ENCODE assay signal across 8 cellular contexts in genomic region chr12:123115409-123116111, GRCh38. TPM values are rescaled to one million over a fixed set of nuclear protein-coding genes. Genes with fewer than 3 reads are reported as not detected.
DNase-seq lines count a peak whose midpoint lies in the region; ATAC-seq, FAIRE-seq and TF ChIP-seq lines count a peak whose summit lies in the region.

No MANE protein-coding gene starts in this region.

- H2AFZ ChIP-seq in ACC112 (ENCODE audit: low read length, unreplicated experiment), result no peak overlapping the region
- H2AFZ ChIP-seq in K562 (ENCODE audit: low read depth, low read length), result no peak overlapping the region
- no peak overlapping the region for H2AFZ ChIP-seq in H9 (ENCODE audit: low read length)

- H3K79me2 ChIP-seq in ACC112 (ENCODE audit: control insufficient read depth, insufficient read depth, low read length, unreplicated experiment) (peaks cover 8% of the 10 kb centered on the region), K562 (ENCODE audit: control insufficient read depth, insufficient read depth, low read length) (no peaks in the 10 kb centered on the region), H9 (ENCODE audit: insufficient read depth, low read length) (no peaks in the 10 kb centered on the region)

- H3K18ac ChIP-seq in H9 (ENCODE audit: insufficient read length, low read depth, low read length), result no peak overlapping the region

- H3K4me1 ChIP-seq in ACC112 (ENCODE audit: control insufficient read depth, insufficient read depth, low read length, unreplicated experiment), result peaks cover 20% of the 10 kb centered on the region
- peaks cover 13% of the 10 kb centered on the region in 2 experiments; a peak in 3 of 5 replicates for H3K4me1 ChIP-seq in K562 (replicated peaks in 1 of 2; ENCODE audit: control insufficient read depth in 2 of 2, insufficient read depth in 2 of 2, low read length in 2 of 2)
- peaks cover 20 to 32% of the 10 kb centered on the region in 2 donors for H3K4me1 ChIP-seq in lung (ENCODE audit: control insufficient read depth in 2 of 2, insufficient read depth in 2 of 2, low read length in 2 of 2)
- H3K4me1 ChIP-seq in urinary bladder (ENCODE audit: insufficient read depth), result no peaks in the 10 kb centered on the region
- H3K4me1 ChIP-seq in H9 (ENCODE audit: insufficient read depth, low read length), result no peaks in the 10 kb centered on the region

- TF ChIP-seq CTCF in K562 (IDR thresholded peaks at IDR 0.05 in 2 of 3, conservative IDR thresholded peaks at IDR 0.05 in 1 of 3; ENCODE audit: insufficient read depth in 2 of 3, low read depth in 1 of 3, low read length in 3 of 3), result no peak
- TF ChIP-seq CTCF in lung (IDR thresholded peaks at IDR 0.05; ENCODE audit: control extremely low read depth, extremely low read depth), result no peak
- TF ChIP-seq CTCF in H9 (conservative IDR thresholded peaks at IDR 0.05), result no peak

- in situ Hi-C loops in K562 (cut with MboI), result no loop called here

- no peak overlapping the region for H3K4me2 ChIP-seq in K562 (ENCODE audit: insufficient read depth, low read length)
- no peak overlapping the region for H3K4me2 ChIP-seq in H9 (ENCODE audit: insufficient read depth, insufficient read length, low read length)

- H3K4me3 Mint-ChIP-seq in H9, result peak overlapping the region in 1 of 2 experiments; percentile 14; a peak in 2 of 5 replicates

- peaks cover 81% of the 10 kb centered on the region for H3K27me3 Mint-ChIP-seq in H9 (ENCODE audit: low read depth)

- no peak for TF ChIP-seq RAD21 in K562 (CRISPR knock-in tag; conservative IDR thresholded peaks at IDR 0.05 in 1 of 2, IDR thresholded peaks at IDR 0.05 in 1 of 2)

- H4K20me1 ChIP-seq in K562 (replicated peaks; ENCODE audit: control insufficient read depth, insufficient read depth, low read length) (0 out of 2 replicates have a peak, but pooled peaks cover 3% of the 10 kb centered on the region), H9 (ENCODE audit: control insufficient read depth, insufficient read depth, insufficient read length) (no peaks in the 10 kb centered on the region)

- H4K91ac ChIP-seq in H9 (ENCODE audit: insufficient read length, low read depth, low read length), result no peak overlapping the region

- intact Hi-C loops in K562 (cut with micrococcal nuclease), result no loop called here

- no peak overlapping the region; a peak in 3 of 7 replicates for H3K27ac Mint-ChIP-seq in H9

- H3K4me3 ChIP-seq in ACC112 (ENCODE audit: low read depth, low read length) (0 out of 2 replicates have a peak overlapping the region, but pooled peaks have one; percentile 3), K562 (no peak overlapping the region), lung (no peak overlapping the region), urinary bladder (ENCODE audit: low read depth, low read length) (no peak overlapping the region)

- no peak overlapping the region for H3K56ac ChIP-seq in H9 (ENCODE audit: insufficient read length, low read depth, low read length)

- DNase-seq in HS-27A (ENCODE audit: low read depth) (peak; percentile 15), K562 (ENCODE audit: extremely low read depth in 1 of 4, low spot score in 3 of 4) (no peak), lung (ENCODE audit: low spot score) (no peak), H9 (no peak), NCI-H345 (lab: John Stamatoyannopoulos, UW) (no peak)
- DNase-seq in stimulated activated CD4-positive, alpha-beta T cell treated with anti-CD3 and anti-CD28 coated beads, Interleukin-2, amount 100 ng/mL, for 48 hours, result no peak

- 0 out of 3 replicates have a peak, but pooled peaks have one; percentile 15 for ATAC-seq in K562
- ATAC-seq in lung (ENCODE audit: insufficient read depth, low FRiP score), result peak; percentile 24

- no peaks in the 10 kb centered on the region for H3K23me2 ChIP-seq in H9 (ENCODE audit: insufficient read length, low read depth, low read length, poor library complexity, severe bottlenecking)

- POLR2A ChIA-PET in K562 (lab: Yijun Ruan, JAX), result no interaction called here

- WGBS in K562 (ENCODE audit: insufficient coverage, low coverage, missing lambda C conversion rate), result 59% methylated on average over 8 of the region's 8 CpGs
- 63 to 77% methylated on average over 8 of the region's 8 CpGs for WGBS in lung, 2 donors
- 28% methylated on average over 8 of the region's 8 CpGs for WGBS in urinary bladder
- WGBS in H9 (ENCODE audit: extremely low coverage, insufficient read length, low lambda C conversion rate), result no CpG with 5 or more reads among the region's 8 CpGs

- no peak overlapping the region; a peak in 1 of 4 replicates for H3K9ac ChIP-seq in K562 (ENCODE audit: insufficient read depth in 1 of 2, low read depth in 2 of 2, low read length in 2 of 2)
- H3K9ac ChIP-seq in H9 (ENCODE audit: extremely low read depth, insufficient read length, low read length), result no peak overlapping the region

- H3K27me3 ChIP-seq in ACC112 (ENCODE audit: insufficient read depth, low read length), result no peaks in the 10 kb centered on the region
- no peaks in the 10 kb centered on the region for H3K27me3 ChIP-seq in K562 (ENCODE audit: control insufficient read depth in 2 of 2, insufficient read depth in 2 of 2, low read length in 2 of 2)
- H3K27me3 ChIP-seq in lung (ENCODE audit: control insufficient read depth, insufficient read depth), result no peaks in the 10 kb centered on the region
- H3K27me3 ChIP-seq in H9 (ENCODE audit: insufficient read depth, low read length), result no peaks in the 10 kb centered on the region; the same call in 1 of the 2 replicates

- CTCF ChIA-PET in K562 (lab: Yijun Ruan, JAX; ENCODE audit: low intra/inter-chr PET ratio), result no interaction called here

- no peaks in the 10 kb centered on the region for H3K79me1 ChIP-seq in H9 (ENCODE audit: insufficient read depth, low read depth, low read length, poor library complexity, severe bottlenecking)

- no peak overlapping the region for H4K8ac ChIP-seq in H9 (replicated peaks; ENCODE audit: insufficient read length, low read depth, low read length)

- no peak overlapping the region for H2AK5ac ChIP-seq in H9 (ENCODE audit: insufficient read length, low read length)

- TF ChIP-seq EP300 in K562 (IDR thresholded peaks at IDR 0.05; ENCODE audit: low read length), result no peak

- H3K9me3 ChIP-seq in K562 (replicated peaks; ENCODE audit: control insufficient read depth, insufficient read depth, low read depth, low read length) (no peaks in the 10 kb centered on the region), lung (ENCODE audit: control insufficient read depth in 2 of 2, insufficient read depth in 1 of 2, low read length in 1 of 2) (no peaks in the 10 kb centered on the region), H9 (ENCODE audit: control insufficient read depth, low read depth, low read length) (no peaks in the 10 kb centered on the region)

- H3K27ac ChIP-seq in ACC112 (ENCODE audit: low read depth, low read length) (no peak overlapping the region), K562 (ENCODE audit: extremely low read depth, low read depth, low read length) (no peak overlapping the region), lung (ENCODE audit: low read depth in 1 of 2, low read length in 1 of 2) (peak overlapping the region; percentile 51 to 76), urinary bladder (ENCODE audit: low read depth) (peak overlapping the region; percentile 51), H9 (ENCODE audit: insufficient read length, low read depth, low read length) (no peak overlapping the region)

- BruUV-seq in K562 (replicated peaks; lab: Mats Ljungman, UMichigan), result no TSS peak

- H3K36me3 ChIP-seq in ACC112 (ENCODE audit: insufficient read depth, low read length) (no peaks in the 10 kb centered on the region), K562 (ENCODE audit: control insufficient read depth, insufficient read depth, low read length) (no peaks in the 10 kb centered on the region), lung (ENCODE audit: control insufficient read depth in 2 of 2, insufficient read depth in 2 of 2, low read length in 2 of 2) (no peaks in the 10 kb centered on the region), urinary bladder (ENCODE audit: insufficient read depth) (no peaks in the 10 kb centered on the region)

- no peak overlapping the region for H3K23ac ChIP-seq in H9 (ENCODE audit: insufficient read length, low read depth, low read length)

- H3T11ph ChIP-seq in H9 (ENCODE audit: low read length), result no peak overlapping the region

- H3K36me3 Mint-ChIP-seq in H9 (ENCODE audit: insufficient read depth in 1 of 3, low read depth in 3 of 3), result no peaks in the 10 kb centered on the region

- H2BK15ac ChIP-seq in H9 (ENCODE audit: low read depth, low read length), result no peak overlapping the region

- no peak overlapping the region for H2BK5ac ChIP-seq in H9 (ENCODE audit: insufficient read length, low read length)

- no peak overlapping the region for H2BK20ac ChIP-seq in H9 (ENCODE audit: low read depth, low read length, poor library complexity, severe bottlenecking)

- H3K4ac ChIP-seq in H9 (ENCODE audit: low read depth, low read length), result no peak overlapping the region

- H2BK12ac ChIP-seq in H9 (ENCODE audit: insufficient read length, low read depth, low read length), result no peak overlapping the region

- no peak overlapping the region for H4K5ac ChIP-seq in H9 (ENCODE audit: insufficient read length, low read depth, low read length)

- peaks cover 17 to 34% of the 10 kb centered on the region in 2 experiments for H3K4me1 Mint-ChIP-seq in H9

- H3K9me3 Mint-ChIP-seq in H9, result no peaks in the 10 kb centered on the region

- no peak for TF ChIP-seq POLR2A in K562 (conservative IDR thresholded peaks at IDR 0.05)

- no peak overlapping the region for H2BK120ac ChIP-seq in H9 (ENCODE audit: low read depth, low read length, poor library complexity, severe bottlenecking)

- no peak for FAIRE-seq in K562 (lab: Jason Lieb, UNC)

- H3K9me1 ChIP-seq in K562 (ENCODE audit: control insufficient read depth, insufficient read depth, low read length), result no peaks in the 10 kb centered on the region

- no peak overlapping the region for H3K14ac ChIP-seq in H9 (ENCODE audit: insufficient read depth, low read length)

RNA-seq across cellular contexts. Expression of gene PITPNM2, which starts 35.3 kb away (rescaled TPM):
- 47.2 and 96.1 TPM in 2 replicates for total RNA-seq in K562 (2011; cell fraction: chromatin; rRNA removed; ENCODE audit: low replicate concordance)
- 35.9 and 38.0 TPM in 2 replicates for total RNA-seq in K562 (2011; cell fraction: nucleolus; rRNA removed)
- total RNA-seq in K562 (2011; cell fraction: nucleoplasm; rRNA removed), result 28.2 and 28.5 TPM in 2 replicates
- 2.6 and 3.2 TPM in 2 replicates for total RNA-seq in K562 (2014; rRNA removed)
- 1.8 and 2.9 TPM in 2 replicates for total RNA-seq in K562 (2014; rRNA removed; fragmentation: Illumina TruSeq; extraction: Trizol)
- 1.3 and 1.4 TPM in 2 replicates for total RNA-seq in K562 (2015; rRNA removed; fragmentation: Illumina TruSeq; extraction: Trizol)
- total RNA-seq in K562 (2021), result 10.4 and 10.8 TPM in 2 replicates
- polyA plus RNA-seq in K562 (2011; rRNA removed), result 3.6 and 3.8 TPM in 2 replicates
- 1.7 and 2.8 TPM in 2 replicates for polyA plus RNA-seq in K562 (2011; cell fraction: cytosol; rRNA removed)
- 17.3 and 27.0 TPM in 2 replicates for polyA plus RNA-seq in K562 (2011; cell fraction: nucleus; rRNA removed)
- polyA plus RNA-seq in K562 (2012), result 4.0 and 6.1 TPM in 2 replicates
- polyA plus RNA-seq in K562 (2014; fragmentation: Illumina TruSeq; extraction: Trizol), result 4.0 and 5.0 TPM in 2 replicates
- under 1 TPM; 0.03 to 0.14 TPM for polyA plus RNA-seq in K562 (2014; fragmentation: Nextera tagmentation; extraction: Ambion mirVana)
- 5.1 TPM in 2 replicates for polyA plus RNA-seq in K562 (2014; rRNA removed)
- 3.7 and 5.9 TPM in 2 replicates for polyA minus RNA-seq in K562 (2011; rRNA and poly(A)+ RNA removed)
- 2.4 and 4.4 TPM in 2 replicates for polyA minus RNA-seq in K562 (2011; cell fraction: cytosol; rRNA and poly(A)+ RNA removed)
- 11.3 and 13.1 TPM in 2 replicates for polyA minus RNA-seq in K562 (2011; cell fraction: nucleus; rRNA and poly(A)+ RNA removed)
- total RNA-seq in lung, result 10 to 100 TPM; 19.6 to 37.8 TPM
- polyA plus RNA-seq in lung, result 10 to 100 TPM in 1 of 2 donors, 1 to 10 TPM in 1; 8.9 to 12.9 TPM
- 4.5 TPM for total RNA-seq in urinary bladder
- polyA plus RNA-seq in urinary bladder, result 19.1 TPM
- 1.2 and 1.8 TPM in 2 replicates for total RNA-seq in H9 (2021)

Comparison
In these comparisons a context has a peak if more than half of its experiments do, and no peak if none do; other contexts are left out.
1. H3K27ac ChIP-seq: peak in lung (2 of 2) and urinary bladder (single experiment); none in ACC112 (single experiment), K562 (single experiment) and H9 (single experiment).